Comparison of ENCODE assay signal across 8 cellular contexts in the genomic region with DNA sequence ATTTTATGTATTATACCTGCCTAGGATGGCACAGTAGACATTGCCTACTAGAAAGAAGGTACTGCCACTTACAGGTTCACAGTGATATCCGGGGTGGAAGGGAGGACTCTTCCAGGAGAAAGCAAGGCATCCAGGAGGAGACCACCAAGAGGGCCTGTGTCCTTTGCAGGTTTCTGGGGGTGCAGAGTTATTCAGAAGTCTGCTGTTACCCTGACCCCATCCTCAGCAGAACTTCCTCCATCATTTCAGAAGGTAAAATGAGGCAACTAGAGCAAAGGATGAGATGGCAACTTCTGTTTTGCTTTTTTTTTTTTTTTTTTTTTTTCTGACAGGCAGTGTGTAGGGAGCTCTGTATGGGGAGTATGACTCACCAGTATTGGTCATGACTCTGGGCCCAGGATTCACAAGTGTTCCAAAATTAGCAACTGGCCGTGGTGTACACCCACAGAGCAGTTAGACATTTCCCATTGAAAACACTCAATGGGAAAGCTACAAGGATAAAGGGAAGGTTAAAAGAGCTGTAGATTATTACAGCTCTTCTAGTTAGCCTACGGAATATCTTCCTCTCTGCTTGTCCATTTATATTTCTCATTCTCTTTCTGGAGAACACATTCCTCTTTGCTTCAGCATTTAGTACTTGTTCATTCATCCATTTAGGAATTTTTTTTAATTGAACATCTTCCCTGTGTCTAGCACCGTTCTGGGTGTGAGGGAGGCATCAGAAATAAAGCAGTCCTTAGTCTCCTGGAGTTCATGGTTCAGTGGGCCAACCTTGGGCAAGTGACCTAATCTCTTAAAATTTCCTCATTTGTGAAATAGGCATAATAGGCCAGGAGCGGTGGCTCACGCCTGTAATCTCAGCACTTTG. TPM values are rescaled to one million over a fixed set of nuclear protein-coding genes. Genes with fewer than 3 reads are reported as not detected.
A peak's percentile ranks its signal among the peaks of the same experiment; 100 is the strongest.
DNase-seq lines count a peak whose midpoint lies in the region; ATAC-seq and TF ChIP-seq lines count a peak whose summit lies in the region.

No MANE protein-coding gene starts in this region.

- no peaks in the 10 kb centered on the region for H3K9me3 Mint-ChIP-seq in CD8-positive, alpha-beta memory T cell

- H3K27ac Mint-ChIP-seq in CD8-positive, alpha-beta memory T cell, result peak overlapping the region in 1 of 8 donors; percentile 25

- POLR2A ChIA-PET in CD8-positive, alpha-beta memory T cell (lab: Charles Lee), result interaction anchor here (0.7 kb wide), 1 partner anchor 9 kb away, joined by 3 read pairs; no protein-coding TSS in a partner anchor

- peaks cover 20 to 26% (median 23%) of the 10 kb centered on the region in 3 donors for H3K4me1 Mint-ChIP-seq in CD8-positive, alpha-beta memory T cell

- no peaks in the 10 kb centered on the region for H3K9me3 ChIP-seq in CD8-positive, alpha-beta memory T cell (ENCODE audit: low read length)

- H3K4me3 Mint-ChIP-seq in CD8-positive, alpha-beta memory T cell, result no peak overlapping the region

- no peaks in the 10 kb centered on the region for H3K27me3 ChIP-seq in CD8-positive, alpha-beta memory T cell (ENCODE audit: insufficient read depth, low read length, poor library complexity, severe bottlenecking)

- peak overlapping the region; percentile 60 for H3K27ac ChIP-seq in CD8-positive, alpha-beta memory T cell (ENCODE audit: low read depth, low read length)

- H3K36me3 Mint-ChIP-seq in CD8-positive, alpha-beta memory T cell, result no peaks in the 10 kb centered on the region

- TF ChIP-seq CTCF in fibroblast of pulmonary artery (IDR thresholded peaks at IDR 0.05; ENCODE audit: low read length, missing control alignments) (no peak), retinal pigment epithelial cell (conservative IDR thresholded peaks at IDR 0.05; ENCODE audit: low read depth, low read length) (no peak)

- ATAC-seq in GM19395 (IDR thresholded peaks at IDR 0.05; ENCODE audit: unreplicated experiment), result peak; percentile 63
- ATAC-seq in HG03558 (IDR thresholded peaks at IDR 0.05; ENCODE audit: extremely low read depth, unreplicated experiment), result peak; percentile 39

- DNase-seq in CD8-positive, alpha-beta memory T cell, result no peak
- DNase-seq in T1000 (lab: John Stamatoyannopoulos, UW) (peak; percentile 19), fibroblast of pulmonary artery (ENCODE audit: low read depth) (peak; percentile 94), retinal pigment epithelial cell (ENCODE audit: low read depth) (peak; percentile 82), DMS79 treated with DMSO at 0.1 percent for 48 hours (lab: John Stamatoyannopoulos, UW) (no peak), ureter (ENCODE audit: low spot score) (no peak)

- CTCF ChIA-PET in CD8-positive, alpha-beta memory T cell (lab: Charles Lee), result no interaction called here

- peaks cover 9% of the 10 kb centered on the region for H3K4me1 ChIP-seq in CD8-positive, alpha-beta memory T cell (ENCODE audit: insufficient read depth, low read length)

- no peaks in the 10 kb centered on the region for H3K27me3 Mint-ChIP-seq in CD8-positive, alpha-beta memory T cell

- H3K36me3 ChIP-seq in CD8-positive, alpha-beta memory T cell (ENCODE audit: insufficient read depth, low read length), result no peaks in the 10 kb centered on the region

- no peak overlapping the region for H3K4me3 ChIP-seq in CD8-positive, alpha-beta memory T cell (ENCODE audit: low read length)
- H3K4me3 ChIP-seq in fibroblast of pulmonary artery (replicated peaks; ENCODE audit: low read depth, low read length), result no peak overlapping the region
- H3K4me3 ChIP-seq in retinal pigment epithelial cell (ENCODE audit: low read length), result no peak overlapping the region

RNA-seq across cellular contexts. Expression of a gene that starts 50.5 kb away (rescaled TPM):
- total RNA-seq in CD8-positive, alpha-beta memory T cell, result 10 to 100 TPM; 46.1 to 46.9 TPM
- 51.9 TPM for polyA plus RNA-seq in CD8-positive, alpha-beta memory T cell
- total RNA-seq in ureter, result 38.1 TPM

Comparison
In these comparisons a context has a peak if more than half of its experiments do, and no peak if none do; other contexts are left out.
1. DNase-seq: peak in T1000 (single experiment), fibroblast of pulmonary artery (single experiment) and retinal pigment epithelial cell (single experiment); none in CD8-positive, alpha-beta memory T cell (0 of 5), DMS79 treated with DMSO at 0.1 percent for 48 hours (single experiment) and ureter (single experiment).